27 cellular contexts compared by ENCODE assay signal in genomic region chr17:77824780-77825280, GRCh38.
DNase-seq lines count a peak whose midpoint lies in the region; ATAC-seq, FAIRE-seq and TF ChIP-seq lines count a peak whose summit lies in the region.
"Had no signal": no experiment of that assay in that cellular context is flagged by ENCODE, and none has a peak within 500 bp of the region (broad histone marks: within the 10 kb centered on the region; RNA-seq: fewer than 3 reads in every experiment).

No MANE protein-coding gene starts in this region.

- POLR2A ChIA-PET in T-cell (lab: Charles Lee) = no interaction called here

- intact Hi-C loops in cardiac septum (cut with DNase I) = loop anchor here (10.0 kb wide), 2 partner anchors 220 to 280 kb away; no protein-coding TSS in a partner anchor
- intact Hi-C loops in left ventricle myocardium superior (cut with micrococcal nuclease) = no loop called here
- intact Hi-C loops in kidney (cut with DNase I) = no loop called here
- intact Hi-C loops in spleen (cut with DNase I; ENCODE audit: low total_unique reads) = no loop called here

- WGBS in spleen, 5 donors = 87 to 96% (median 93%) methylated on average over 8 to 9 of the region's 9 CpGs

- no peak for TF ChIP-seq CTCF in RWPE2 (IDR thresholded peaks at IDR 0.05; ENCODE audit: poor library complexity, severe bottlenecking)
- no peak for TF ChIP-seq CTCF in kidney (IDR thresholded peaks at IDR 0.05; ENCODE audit: borderline replicate concordance, extremely low read depth, insufficient read depth)
- TF ChIP-seq CTCF in spleen (IDR thresholded peaks at IDR 0.05 in 8 of 11, conservative IDR thresholded peaks at IDR 0.05 in 3 of 11) = no peak

- FAIRE-seq in kidney (lab: Jason Lieb, UNC) = no peak
- FAIRE-seq: A549, G401.6, HTR-8/SVneo had no signal

- H3K4me1 ChIP-seq in RWPE2 (ENCODE audit: insufficient read depth, poor library complexity, severe bottlenecking) (peaks cover 1% of the 10 kb centered on the region), kidney (ENCODE audit: control insufficient read depth in 1 of 2, insufficient read depth in 1 of 2, low read depth in 1 of 2, low read length in 2 of 2) (peaks cover 0 to 5% of the 10 kb centered on the region in 2 donors), spleen (peaks cover 0 to 21% (median 6%) of the 10 kb centered on the region in 6 donors)
- H3K4me1 ChIP-seq: A549, Caco-2 had no signal

- H3K36me3 ChIP-seq in RWPE2 (ENCODE audit: low read depth) = no peaks in the 10 kb centered on the region
- H3K36me3 ChIP-seq in kidney (ENCODE audit: control insufficient read depth in 1 of 2, insufficient read depth in 2 of 2, low read length in 2 of 2) = no peaks in the 10 kb centered on the region
- no peaks in the 10 kb centered on the region for H3K36me3 ChIP-seq in spleen

- H3K9me3 ChIP-seq in RWPE2 (ENCODE audit: severe bottlenecking) (no peaks in the 10 kb centered on the region), kidney (ENCODE audit: control insufficient read depth in 1 of 2, low read length in 2 of 2) (no peaks in the 10 kb centered on the region), spleen (no peaks in the 10 kb centered on the region)
- H3K9me3 ChIP-seq: A549, Caco-2 had no signal

- CTCF ChIA-PET in T-cell (lab: Charles Lee) = no interaction called here

- H3K27me3 ChIP-seq in RWPE2 (ENCODE audit: insufficient read depth, poor library complexity, severe bottlenecking) (no peaks in the 10 kb centered on the region), spleen (replicated peaks in 1 of 7) (peaks cover 0 to 5% (median 0%) of the 10 kb centered on the region in 7 donors)

- H3K4me1 Mint-ChIP-seq in T-cell = peaks cover 12 to 20% (median 19%) of the 10 kb centered on the region in 3 donors

- no peak overlapping the region for H3K27ac Mint-ChIP-seq in T-cell
- H3K27ac Mint-ChIP-seq: CD8-positive, alpha-beta T cell; GM23338 had no signal

- ATAC-seq in left ventricle myocardium superior = no peak
- no peak for ATAC-seq in RWPE2 (ENCODE audit: low read depth)
- no peak for ATAC-seq in HG03571 (IDR thresholded peaks at IDR 0.05; ENCODE audit: unreplicated experiment)
- no peak for ATAC-seq in T-cell (replicated peaks in 1 of 4)
- ATAC-seq: A549; CD8-positive, alpha-beta T cell; GM23338 had no signal

- H3K27me3 Mint-ChIP-seq in T-cell = no peaks in the 10 kb centered on the region

- DNase-seq in cardiac septum (ENCODE audit: low spot score) (peak; percentile 15), left ventricle myocardium superior (no peak), RWPE2 (ENCODE audit: low spot score) (peak; percentile 13), kidney (peak; percentile 57), spleen (peak; percentile 17), kidney glomerular epithelial cell (lab: John Stamatoyannopoulos, UW) (no peak), T-cell (no peak)
- DNase-seq: AML-193; C1 segment of cervical spinal cord; Caco-2; CD8-positive, alpha-beta T cell; HCEC 1CT; IMR-90; NCI-H1092; NCI-H1417 treated with DMSO at 0.1 percent for 48 hours; NCI-H1694 treated with DMSO at 0.1 percent for 48 hours; NCI-H2081; NCI-H2227 treated with DMSO at 0.1 percent for 48 hours; NCI-H526 treated with DMSO at 0.1 percent for 48 hours; PC-9; SHP77 treated with DMSO at 0.1 percent for 48 hours; SW 1271 had no signal

- H3K4me3 ChIP-seq in RWPE2 (ENCODE audit: severe bottlenecking) (no peak overlapping the region), kidney (ENCODE audit: low read length in 2 of 2) (no peak overlapping the region), spleen (no peak overlapping the region)
- H3K4me3 ChIP-seq: A549, GM23338, PC-9 had no signal

- H3K9me3 Mint-ChIP-seq in T-cell = no peaks in the 10 kb centered on the region
- H3K9me3 Mint-ChIP-seq: CD8-positive, alpha-beta T cell; GM23338 had no signal

- no peak overlapping the region for H3K4me3 Mint-ChIP-seq in T-cell
- H3K4me3 Mint-ChIP-seq: CD8-positive, alpha-beta T cell; GM23338 had no signal

- no peak overlapping the region for H3K27ac ChIP-seq in RWPE2 (ENCODE audit: poor library complexity, severe bottlenecking)
- H3K27ac ChIP-seq in kidney (ENCODE audit: low read depth in 2 of 2, low read length in 2 of 2) = no peak overlapping the region
- H3K27ac ChIP-seq in spleen = no peak overlapping the region
- H3K27ac ChIP-seq: A549, PC-9 had no signal

- H3K9ac ChIP-seq in kidney (ENCODE audit: low read length in 2 of 2) = no peak overlapping the region

- no peaks in the 10 kb centered on the region for H3K36me3 Mint-ChIP-seq in T-cell
- H3K36me3 Mint-ChIP-seq: CD8-positive, alpha-beta T cell had no signal

- TF ChIP-seq POLR2A in spleen (IDR thresholded peaks at IDR 0.05) = no peak

Comparison
In these comparisons a context has a peak if more than half of its experiments do, and no peak if none do; other contexts are left out.
1. DNase-seq: peak in cardiac septum (single experiment), RWPE2 (single experiment), kidney (single experiment) and spleen (single experiment); none in left ventricle myocardium superior (single experiment), kidney glomerular epithelial cell (single experiment) and T-cell (0 of 34).